Comparison of ENCODE assay signal across 9 cellular contexts in the genomic region with DNA sequence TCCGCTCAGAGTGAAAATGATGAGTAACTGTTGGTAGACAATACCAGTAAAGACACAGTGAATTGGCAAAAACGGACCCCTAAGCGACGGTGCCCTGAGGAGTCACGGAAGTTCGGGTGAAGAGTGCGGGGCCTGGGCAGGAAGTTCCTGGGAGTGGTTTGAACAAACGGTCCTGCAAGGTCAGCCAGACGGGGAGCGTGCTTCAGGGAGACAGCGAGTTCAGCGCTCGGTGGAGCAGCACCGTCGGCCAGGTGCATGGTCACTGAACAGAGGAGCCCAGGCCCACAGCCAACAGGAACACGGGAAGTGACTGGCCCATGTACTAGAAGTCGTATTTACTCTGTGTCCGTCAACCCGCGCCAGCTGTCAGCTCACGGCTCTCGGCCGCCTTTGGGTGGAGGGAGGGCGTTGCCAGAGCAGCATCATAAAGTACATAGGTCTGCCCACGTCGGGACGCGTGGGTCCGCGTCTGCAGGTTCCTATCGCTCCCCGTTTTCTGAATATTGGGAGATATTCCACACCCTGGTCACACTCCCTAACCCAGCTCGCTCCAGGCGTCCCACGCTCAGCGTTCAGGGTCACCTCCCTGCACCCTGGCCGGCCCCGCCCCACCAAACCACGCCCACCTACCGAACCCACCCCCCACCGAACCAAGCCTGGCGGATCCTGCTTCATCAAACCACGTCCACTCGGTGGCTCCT.
DNase-seq lines count a peak whose midpoint lies in the region; FAIRE-seq and TF ChIP-seq lines count a peak whose summit lies in the region.
"Had no signal": no experiment of that assay in that cellular context is flagged by ENCODE, and none has a peak within 500 bp of the region (broad histone marks: within the 10 kb centered on the region; RNA-seq: fewer than 3 reads in every experiment).

No MANE protein-coding gene starts in this region.

- H3K14ac ChIP-seq in trophoblast cell (ENCODE audit: low read length): no peak overlapping the region

- no CpG with 5 or more reads among the region's 44 CpGs for WGBS in trophoblast cell (ENCODE audit: extremely low coverage, insufficient coverage, insufficient read length)

- H2BK5ac ChIP-seq in trophoblast cell (ENCODE audit: low read depth, low read length, poor library complexity): no peak overlapping the region

- no peak overlapping the region for H3K23ac ChIP-seq in trophoblast cell (ENCODE audit: low read length)

- peak overlapping the region; percentile 40 for H3K4me2 ChIP-seq in trophoblast cell (ENCODE audit: low read length)

- DNase-seq in NCI-H1417 (lab: John Stamatoyannopoulos, UW): peak in 2 of 3 experiments; percentile 57 to 68
- no peak for DNase-seq in NCI-H1417 treated with DMSO at 0.1 percent for 48 hours (lab: John Stamatoyannopoulos, UW)
- DNase-seq in LoVo (ENCODE audit: low spot score): peak; percentile 47
- DNase-seq in activated CD4-positive, alpha-beta T cell treated with anti-CD3 and anti-CD28 coated beads for 48 hours: peak; percentile 35
- peak; percentile 33 to 39 for DNase-seq in erythroblast (lab: John Stamatoyannopoulos, UW)
- peak; percentile 18 to 56 for DNase-seq in trophoblast cell
- DNase-seq in H54 (ENCODE audit: insufficient read length, low spot score): no peak
- no peak for DNase-seq in hepatic stellate cell (ENCODE audit: low spot score)

- H3K4me1 ChIP-seq in trophoblast cell (ENCODE audit: control insufficient read depth in 1 of 2, insufficient read depth in 2 of 2, low read length in 2 of 2): peaks cover 0 to 3% of the 10 kb centered on the region in 2 experiments

- H3K9ac ChIP-seq in trophoblast cell (ENCODE audit: low read length): no peak overlapping the region

- H2AFZ ChIP-seq in trophoblast cell (ENCODE audit: insufficient read depth, low read length, poor library complexity): no peak overlapping the region

- no peak overlapping the region for H2BK120ac ChIP-seq in trophoblast cell (ENCODE audit: insufficient read depth, low read length, poor library complexity)

- peaks cover 3% of the 10 kb centered on the region for H3K79me2 ChIP-seq in trophoblast cell (ENCODE audit: control insufficient read depth, insufficient read depth, low read length, poor library complexity)

- H3K27me3 ChIP-seq in trophoblast cell (ENCODE audit: insufficient read depth, low read length): no peaks in the 10 kb centered on the region

- no peak for FAIRE-seq in H54 (lab: Jason Lieb, UNC)
- FAIRE-seq: A204.1 had no signal

- no peak overlapping the region for H2AK5ac ChIP-seq in trophoblast cell (ENCODE audit: low read length)

- H3K18ac ChIP-seq in trophoblast cell (ENCODE audit: low read length): no peak overlapping the region

- H3K79me1 ChIP-seq in trophoblast cell (ENCODE audit: low read length): peaks cover 4% of the 10 kb centered on the region

- H4K12ac ChIP-seq in trophoblast cell (ENCODE audit: low read depth, low read length): no peak overlapping the region

- H3K9me3 ChIP-seq in trophoblast cell (ENCODE audit: insufficient read depth, low read depth, low read length): peaks cover 7% of the 10 kb centered on the region

- TF ChIP-seq POLR2A in erythroblast (IDR thresholded peaks at IDR 0.05; ENCODE audit: low read length) (no peak), H54 (IDR thresholded peaks at IDR 0.05; ENCODE audit: low read depth, low read length) (no peak)

- H4K91ac ChIP-seq in trophoblast cell (ENCODE audit: low read depth, low read length): no peak overlapping the region

- no peak overlapping the region for H3K4ac ChIP-seq in trophoblast cell (ENCODE audit: low read depth, low read length)

- H3K4me3 ChIP-seq in trophoblast cell (ENCODE audit: low read depth, low read length): no peak overlapping the region

- H3K27ac ChIP-seq in trophoblast cell (ENCODE audit: low read depth, low read length): no peak overlapping the region

- no peak overlapping the region for H4K8ac ChIP-seq in trophoblast cell (ENCODE audit: low read depth, low read length)

- H3K36me3 ChIP-seq in trophoblast cell (ENCODE audit: control insufficient read depth in 1 of 2, insufficient read depth in 2 of 2, low read length in 2 of 2): no peaks in the 10 kb centered on the region

- no peak overlapping the region for H2BK12ac ChIP-seq in trophoblast cell (ENCODE audit: low read length)

Comparison
In these comparisons a context has a peak if more than half of its experiments do, and no peak if none do; other contexts are left out.
1. DNase-seq: peak in NCI-H1417 (2 of 3), LoVo (single experiment), activated CD4-positive, alpha-beta T cell treated with anti-CD3 and anti-CD28 coated beads for 48 hours (single experiment), erythroblast (2 of 2) and trophoblast cell (2 of 2); none in NCI-H1417 treated with DMSO at 0.1 percent for 48 hours (single experiment), H54 (single experiment) and hepatic stellate cell (single experiment).